In the genomic region with DNA sequence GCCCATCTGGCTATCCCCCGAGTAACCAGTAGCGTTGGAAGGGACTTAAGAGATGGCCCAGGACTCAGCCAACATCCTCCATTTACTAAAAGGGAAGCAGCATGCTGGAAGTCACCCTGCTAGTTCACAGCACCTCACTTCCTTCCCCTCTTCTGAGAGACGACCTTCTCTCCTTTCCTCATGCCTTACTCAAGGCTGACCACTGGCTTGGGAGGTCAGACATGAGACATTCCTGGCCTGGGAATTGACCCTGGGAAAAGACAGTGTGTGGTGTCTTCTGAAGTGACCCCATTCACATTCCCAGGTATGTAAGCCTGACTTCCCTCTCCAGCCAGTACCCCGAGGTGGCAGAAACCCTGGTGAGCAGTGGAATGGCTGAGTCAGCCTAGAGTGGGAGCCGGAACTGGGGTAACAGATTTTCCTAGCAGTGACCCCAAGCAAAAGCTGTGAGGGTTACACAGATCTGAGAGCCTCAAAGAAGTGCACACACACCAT, we compare ENCODE assay signal across 13 cellular contexts.
DNase-seq lines count a peak whose midpoint lies in the region; ATAC-seq, FAIRE-seq and TF ChIP-seq lines count a peak whose summit lies in the region.
"Had no signal": no experiment of that assay in that cellular context is flagged by ENCODE, and none has a peak within 500 bp of the region (broad histone marks: within the 10 kb centered on the region; RNA-seq: fewer than 3 reads in every experiment).

No MANE protein-coding gene starts in this region.

- H3K27ac ChIP-seq in right cardiac atrium (ENCODE audit: low read length) (peak overlapping the region; percentile 73), heart right ventricle (peak overlapping the region in 5 of 10 donors; percentile 38 to 67 (median 61)), endothelial cell of umbilical vein (ENCODE audit: insufficient read depth, low read depth, low read length) (no peak overlapping the region), stomach (no peak overlapping the region)
- H3K27ac ChIP-seq: hepatocyte, skin epidermis had no signal

- peaks cover 31 to 41% (median 38%) of the 10 kb centered on the region in 3 donors for H3K4me1 Mint-ChIP-seq in T-cell
- peaks cover 56% of the 10 kb centered on the region for H3K4me1 Mint-ChIP-seq in stimulated activated naive CD8-positive, alpha-beta T cell treated with anti-CD3 and anti-CD28 coated beads, Interleukin-15, Interleukin-2, amounts not matched to agents 100 ng/mL and 50 ng/mL, for 24 hours (ENCODE audit: low read depth)

- ATAC-seq in right cardiac atrium (no peak), heart right ventricle (no peak), T-cell (replicated peaks in 1 of 4) (no peak), omental fat pad (ENCODE audit: low FRiP score) (no peak)

- POLR2A ChIA-PET in T-cell (lab: Charles Lee): interaction anchor here (0.7 to 0.9 kb wide), 2 partner anchors 52 to 232 kb away, joined by 4 to 5 read pairs; no protein-coding TSS in a partner anchor
- POLR2A ChIA-PET in endothelial cell of umbilical vein (lab: Charles Lee): no interaction called here

- no peak overlapping the region for H3K9ac ChIP-seq in endothelial cell of umbilical vein (replicated peaks; ENCODE audit: extremely low read depth, insufficient read depth, low read length)
- H3K9ac ChIP-seq: SK-N-SH had no signal

- DNase-seq in right cardiac atrium (no peak), heart right ventricle (no peak), T-cell (no peak), endothelial cell of umbilical vein (ENCODE audit: low read depth, low spot score) (no peak), omental fat pad (ENCODE audit: low spot score) (no peak), stomach (no peak), NCI-H187 (lab: John Stamatoyannopoulos, UW) (no peak)
- DNase-seq: KG1, NCI-H510A, SK-N-SH had no signal

- peak overlapping the region in 1 of 2 donors; percentile 66 for H3K27ac Mint-ChIP-seq in T-cell
- H3K27ac Mint-ChIP-seq in stimulated activated naive CD8-positive, alpha-beta T cell treated with anti-CD3 and anti-CD28 coated beads, Interleukin-15, Interleukin-2, amounts not matched to agents 100 ng/mL and 50 ng/mL, for 24 hours: peak overlapping the region; percentile 63

- H3K9me3 Mint-ChIP-seq in T-cell: no peaks in the 10 kb centered on the region
- H3K9me3 Mint-ChIP-seq in stimulated activated naive CD8-positive, alpha-beta T cell treated with anti-CD3 and anti-CD28 coated beads, Interleukin-15, Interleukin-2, amounts not matched to agents 100 ng/mL and 50 ng/mL, for 24 hours: no peaks in the 10 kb centered on the region

- FAIRE-seq in endothelial cell of umbilical vein (lab: Jason Lieb, UNC): peak; percentile 40

- H3K36me3 Mint-ChIP-seq in T-cell: no peaks in the 10 kb centered on the region
- no peaks in the 10 kb centered on the region for H3K36me3 Mint-ChIP-seq in stimulated activated naive CD8-positive, alpha-beta T cell treated with anti-CD3 and anti-CD28 coated beads, Interleukin-15, Interleukin-2, amounts not matched to agents 100 ng/mL and 50 ng/mL, for 24 hours (ENCODE audit: low read depth)

- no peak for TF ChIP-seq EP300 in stomach (IDR thresholded peaks at IDR 0.05)

- H3K9me3 ChIP-seq in right cardiac atrium (ENCODE audit: control insufficient read depth, low read length) (no peaks in the 10 kb centered on the region), heart right ventricle (no peaks in the 10 kb centered on the region), endothelial cell of umbilical vein (replicated peaks; ENCODE audit: control insufficient read depth, insufficient read depth, low read length) (no peaks in the 10 kb centered on the region), stomach (no peaks in the 10 kb centered on the region)
- H3K9me3 ChIP-seq: SK-N-SH had no signal

- intact Hi-C loops in right cardiac atrium (cut with DNase I): no loop called here
- intact Hi-C loops in heart right ventricle (cut with DNase I): no loop called here
- intact Hi-C loops in endothelial cell of umbilical vein (cut with micrococcal nuclease): no loop called here
- intact Hi-C loops in stomach (cut with DNase I; ENCODE audit: low total_unique reads): no loop called here

- TF ChIP-seq POLR2A in endothelial cell of umbilical vein (IDR thresholded peaks at IDR 0.05; ENCODE audit: low read depth, low read length): no peak
- no peak for TF ChIP-seq POLR2A in stomach (IDR thresholded peaks at IDR 0.05)

- H3K9me1 ChIP-seq in endothelial cell of umbilical vein (replicated peaks; ENCODE audit: control insufficient read depth, extremely low read depth, insufficient read depth, low read length): no peaks in the 10 kb centered on the region

- no peak overlapping the region for H3K4me3 ChIP-seq in right cardiac atrium (ENCODE audit: low read length)
- H3K4me3 ChIP-seq in heart right ventricle: no peak overlapping the region
- H3K4me3 ChIP-seq in endothelial cell of umbilical vein (replicated peaks in 1 of 3; ENCODE audit: insufficient read depth in 1 of 3, low read depth in 1 of 3, low read length in 3 of 3): no peak overlapping the region
- H3K4me3 ChIP-seq in stomach: no peak overlapping the region
- H3K4me3 ChIP-seq: hepatocyte, skin epidermis had no signal

- WGBS in right cardiac atrium: 43% methylated on average over 5 of the region's 5 CpGs
- 39 to 51% methylated on average over 5 of the region's 5 CpGs for WGBS in heart right ventricle, 2 donors
- WGBS in stomach, 5 donors: 51 to 62% (median 57%) methylated on average over 5 of the region's 5 CpGs

- H3K27me3 Mint-ChIP-seq in T-cell: peaks cover 4 to 8% of the 10 kb centered on the region in 2 donors
- no peaks in the 10 kb centered on the region for H3K27me3 Mint-ChIP-seq in stimulated activated naive CD8-positive, alpha-beta T cell treated with anti-CD3 and anti-CD28 coated beads, Interleukin-15, Interleukin-2, amounts not matched to agents 100 ng/mL and 50 ng/mL, for 24 hours

- no peak for TF ChIP-seq CTCF in heart right ventricle (IDR thresholded peaks at IDR 0.05)
- TF ChIP-seq CTCF in endothelial cell of umbilical vein (IDR thresholded peaks at IDR 0.05; ENCODE audit: extremely low read depth in 1 of 2, insufficient read depth in 1 of 2, low read depth in 1 of 2, low read length in 2 of 2): no peak
- no peak for TF ChIP-seq CTCF in omental fat pad (IDR thresholded peaks at IDR 0.05)
- no peak for TF ChIP-seq CTCF in stomach (IDR thresholded peaks at IDR 0.05)

- no peak overlapping the region for H3K4me2 ChIP-seq in endothelial cell of umbilical vein (ENCODE audit: insufficient read depth, low read length)
- H3K4me2 ChIP-seq: hepatocyte, SK-N-SH had no signal

- H3K79me2 ChIP-seq in endothelial cell of umbilical vein (ENCODE audit: control insufficient read depth, insufficient read depth, low read length): no peaks in the 10 kb centered on the region
- H3K79me2 ChIP-seq: hepatocyte had no signal

- H4K20me1 ChIP-seq in endothelial cell of umbilical vein (replicated peaks; ENCODE audit: control insufficient read depth, extremely low read depth, insufficient read depth, low read length): no peaks in the 10 kb centered on the region

- dilution Hi-C loops in endothelial cell of umbilical vein (cut with MboI; ENCODE audit: extremely low pct_ligation_motif_present, low sequenced_read_pairs): no loop called here

- H3K4me3 Mint-ChIP-seq in T-cell: peak overlapping the region; percentile 0 to 82 (median 29)
- no peak overlapping the region for H3K4me3 Mint-ChIP-seq in stimulated activated naive CD8-positive, alpha-beta T cell treated with anti-CD3 and anti-CD28 coated beads, Interleukin-15, Interleukin-2, amounts not matched to agents 100 ng/mL and 50 ng/mL, for 24 hours

- no TSS peak for BruUV-seq in endothelial cell of umbilical vein (replicated peaks; lab: Mats Ljungman, UMichigan)

- H3K36me3 ChIP-seq in heart right ventricle: no peaks in the 10 kb centered on the region
- no peaks in the 10 kb centered on the region for H3K36me3 ChIP-seq in endothelial cell of umbilical vein (ENCODE audit: control insufficient read depth in 2 of 2, extremely low read depth in 1 of 2, insufficient read depth in 2 of 2, low read length in 2 of 2)
- H3K36me3 ChIP-seq in stomach: no peaks in the 10 kb centered on the region

- H2AFZ ChIP-seq in endothelial cell of umbilical vein (ENCODE audit: low read depth, low read length): peak overlapping the region; percentile 60
- H2AFZ ChIP-seq: hepatocyte had no signal

- CTCF ChIA-PET in T-cell (lab: Charles Lee): interaction anchor here in 1 of 2 donors (1.0 kb wide), 1 partner anchor 47 kb away, joined by 3 read pairs; no protein-coding TSS in a partner anchor
- CTCF ChIA-PET in endothelial cell of umbilical vein (lab: Charles Lee): no interaction called here

- H3K27me3 ChIP-seq in right cardiac atrium (ENCODE audit: control insufficient read depth, insufficient read depth) (no peaks in the 10 kb centered on the region), heart right ventricle (no peaks in the 10 kb centered on the region), endothelial cell of umbilical vein (ENCODE audit: control insufficient read depth in 2 of 2, insufficient read depth in 2 of 2, low read length in 2 of 2) (no peaks in the 10 kb centered on the region), stomach (no peaks in the 10 kb centered on the region)
- H3K27me3 ChIP-seq: hepatocyte had no signal

- H3K4me1 ChIP-seq in right cardiac atrium (ENCODE audit: control insufficient read depth, insufficient read depth, low read length) (peaks cover 8% of the 10 kb centered on the region), heart right ventricle (peaks cover 0 to 40% (median 30%) of the 10 kb centered on the region in 9 donors), endothelial cell of umbilical vein (ENCODE audit: control insufficient read depth, extremely low read depth, insufficient read depth, low read length) (peaks cover 22% of the 10 kb centered on the region), stomach (peaks cover 0 to 23% (median 13%) of the 10 kb centered on the region in 4 donors)

TF ChIP-seq in endothelial cell of umbilical vein, 7 proteins besides CTCF, POLR2A, EP300 and RAD21:
- TF ChIP-seq GATA2 (IDR thresholded peaks at IDR 0.05; ENCODE audit: insufficient read depth, insufficient read length, low read depth, low read length) (no peak), FOS (IDR thresholded peaks at IDR 0.05; ENCODE audit: borderline replicate concordance, insufficient read depth, low read length) (no peak), MYC (IDR thresholded peaks at IDR 0.05; ENCODE audit: low read depth, low read length) (no peak), EZH2 (IDR thresholded peaks at IDR 0.05; ENCODE audit: borderline replicate concordance, low read depth, low read length, severe bottlenecking) (no peak), JUN (IDR thresholded peaks at IDR 0.05; ENCODE audit: borderline replicate concordance, insufficient read depth, insufficient read length, low read depth) (no peak), POLR2AphosphoS5 (IDR thresholded peaks at IDR 0.05; ENCODE audit: insufficient read depth, low read depth, low read length) (no peak)
- TF ChIP-seq, protein P1, sequence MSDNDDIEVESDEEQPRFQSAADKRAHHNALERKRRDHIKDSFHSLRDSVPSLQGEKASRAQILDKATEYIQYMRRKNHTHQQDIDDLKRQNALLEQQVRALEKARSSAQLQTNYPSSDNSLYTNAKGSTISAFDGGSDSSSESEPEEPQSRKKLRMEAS (IDR thresholded peaks at IDR 0.05; ENCODE audit: insufficient read depth, insufficient read length): no peak
